In the genomic region with DNA sequence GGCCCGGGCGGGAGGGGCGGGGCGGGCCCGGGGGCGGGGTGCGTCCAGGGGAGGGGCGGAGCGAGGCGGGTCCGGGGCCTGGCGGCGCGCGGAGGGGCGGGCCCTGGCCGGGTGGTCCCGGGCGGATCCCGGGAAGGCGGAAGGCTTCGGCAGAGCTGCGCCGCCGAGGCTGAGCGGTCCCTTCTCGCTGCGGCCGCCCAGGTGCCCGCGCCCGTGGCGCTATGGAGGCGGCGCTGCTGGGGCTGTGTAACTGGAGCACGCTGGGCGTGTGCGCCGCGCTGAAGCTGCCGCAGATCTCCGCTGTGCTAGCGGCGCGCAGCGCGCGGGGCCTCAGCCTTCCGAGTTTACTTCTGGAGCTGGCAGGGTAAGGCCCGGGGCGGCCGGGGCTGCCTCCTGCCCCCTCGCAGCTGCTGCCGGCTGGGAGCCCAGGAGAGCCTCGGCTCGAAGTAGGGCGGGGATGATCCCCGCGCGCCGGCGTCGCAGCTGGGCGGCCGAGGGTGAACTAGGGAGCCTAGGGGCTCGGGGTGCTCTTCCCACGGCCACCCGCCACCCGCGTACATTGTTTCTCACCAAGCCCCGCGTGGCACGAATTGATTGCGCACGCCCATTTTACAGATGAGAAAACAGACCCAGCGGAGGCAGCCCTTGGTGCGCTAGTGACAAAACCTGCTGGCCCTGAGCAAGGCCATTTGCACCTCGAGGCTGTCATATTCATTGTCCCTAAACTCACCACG, we compare ENCODE assay signal across 8 cellular contexts. TPM values are rescaled to one million over a fixed set of nuclear protein-coding genes. Genes with fewer than 3 reads are reported as not detected.
DNase-seq lines count a peak whose midpoint lies in the region; ATAC-seq and TF ChIP-seq lines count a peak whose summit lies in the region.

A gene (plus strand): TSS at position 142 of the 734 bp plus-strand sequence. CDS start 80 bp downstream, at position 222.

- no peak for TF ChIP-seq CTCF in retinal pigment epithelial cell (conservative IDR thresholded peaks at IDR 0.05; ENCODE audit: low read depth, low read length)

- H3K27ac Mint-ChIP-seq in activated naive CD4-positive, alpha-beta T cell treated with anti-CD3 and anti-CD28 coated beads, Interleukin-2, amount 50 U/mL, for 72 hours: peak within 1 kb of the TSS; percentile 72 to 75

- ATAC-seq in GM19468 (IDR thresholded peaks at IDR 0.05; ENCODE audit: extremely low read depth, unreplicated experiment) (peak; percentile 88), HG03571 (IDR thresholded peaks at IDR 0.05; ENCODE audit: unreplicated experiment) (peak; percentile 66), left ventricle myocardium superior (peak; percentile 90)
- peak; percentile 82 to 83 for ATAC-seq in activated naive CD4-positive, alpha-beta T cell treated with anti-CD3 and anti-CD28 coated beads, Interleukin-2, amount 50 U/mL, for 72 hours

- H3K9me3 Mint-ChIP-seq in activated naive CD4-positive, alpha-beta T cell treated with anti-CD3 and anti-CD28 coated beads, Interleukin-2, amount 50 U/mL, for 72 hours: no peaks in the 10 kb centered on the region

- peak within 1 kb of the TSS; percentile 54 for H3K4me3 ChIP-seq in retinal pigment epithelial cell (ENCODE audit: low read length)

- no peaks in the 10 kb centered on the region for H3K36me3 Mint-ChIP-seq in activated naive CD4-positive, alpha-beta T cell treated with anti-CD3 and anti-CD28 coated beads, Interleukin-2, amount 50 U/mL, for 72 hours

- intact Hi-C loops in left ventricle myocardium superior (cut with micrococcal nuclease): no loop called here

- DNase-seq in DMS79 treated with DMSO at 0.1 percent for 48 hours (lab: John Stamatoyannopoulos, UW) (peak; percentile 79), NCI-H774 (lab: John Stamatoyannopoulos, UW) (peak; percentile 88), left ventricle myocardium superior (no peak), retinal pigment epithelial cell (ENCODE audit: low read depth) (peak; percentile 42)
- DNase-seq in activated naive CD4-positive, alpha-beta T cell treated with anti-CD3 and anti-CD28 coated beads, Interleukin-2, amount 50 U/mL, for 72 hours (ENCODE audit: low spot score in 2 of 2): peak in 1 of 2 donors; percentile 75
- no peak for DNase-seq in stimulated activated CD4-positive, alpha-beta T cell treated with anti-CD3 and anti-CD28 coated beads, Interleukin-2, amount 100 ng/mL, for 24 hours

RNA-seq across cellular contexts. Expression of the gene that starts here (rescaled TPM):
- total RNA-seq in activated naive CD4-positive, alpha-beta T cell treated with anti-CD3 and anti-CD28 coated beads, Interleukin-2, amount 50 U/mL, for 72 hours: 10 to 100 TPM in 1 of 2 donors, 1 to 10 TPM in 1; 6.9 to 12.3 TPM
- total RNA-seq in left ventricle myocardium superior: 6.8 TPM

Comparison
In these comparisons a context has a peak if more than half of its experiments do, and no peak if none do; other contexts are left out.
1. DNase-seq: peak in DMS79 treated with DMSO at 0.1 percent for 48 hours (single experiment), NCI-H774 (single experiment) and retinal pigment epithelial cell (single experiment); none in left ventricle myocardium superior (single experiment) and stimulated activated CD4-positive, alpha-beta T cell treated with anti-CD3 and anti-CD28 coated beads, Interleukin-2, amount 100 ng/mL, for 24 hours (0 of 2).
2. Peak in every context shown above with its lines, with median percentiles within 50 percentile points of each other: ATAC-seq.